In genomic region chr9:128276574-128277270, GRCh38 we compare ENCODE assay signal across 1 cellular context.
TF ChIP-seq lines count a peak whose summit lies in the region.

No MANE protein-coding gene starts in this region.

TF ChIP-seq in GM23338, 12 proteins besides CTCF, POLR2A, EP300 and RAD21 (continued from another document):
- TF ChIP-seq ZNF462 (CRISPR knock-in tag; IDR thresholded peaks at IDR 0.05) (no peak), REST (IDR thresholded peaks at IDR 0.05; ENCODE audit: unreplicated experiment) (no peak), ZNF331 (CRISPR knock-in tag; IDR thresholded peaks at IDR 0.05; ENCODE audit: low read depth) (no peak), EZH2 (IDR thresholded peaks at IDR 0.05; ENCODE audit: low read depth, unreplicated experiment) (no peak)
